ENCODE assay signal across 1 cellular context in the genomic region with DNA sequence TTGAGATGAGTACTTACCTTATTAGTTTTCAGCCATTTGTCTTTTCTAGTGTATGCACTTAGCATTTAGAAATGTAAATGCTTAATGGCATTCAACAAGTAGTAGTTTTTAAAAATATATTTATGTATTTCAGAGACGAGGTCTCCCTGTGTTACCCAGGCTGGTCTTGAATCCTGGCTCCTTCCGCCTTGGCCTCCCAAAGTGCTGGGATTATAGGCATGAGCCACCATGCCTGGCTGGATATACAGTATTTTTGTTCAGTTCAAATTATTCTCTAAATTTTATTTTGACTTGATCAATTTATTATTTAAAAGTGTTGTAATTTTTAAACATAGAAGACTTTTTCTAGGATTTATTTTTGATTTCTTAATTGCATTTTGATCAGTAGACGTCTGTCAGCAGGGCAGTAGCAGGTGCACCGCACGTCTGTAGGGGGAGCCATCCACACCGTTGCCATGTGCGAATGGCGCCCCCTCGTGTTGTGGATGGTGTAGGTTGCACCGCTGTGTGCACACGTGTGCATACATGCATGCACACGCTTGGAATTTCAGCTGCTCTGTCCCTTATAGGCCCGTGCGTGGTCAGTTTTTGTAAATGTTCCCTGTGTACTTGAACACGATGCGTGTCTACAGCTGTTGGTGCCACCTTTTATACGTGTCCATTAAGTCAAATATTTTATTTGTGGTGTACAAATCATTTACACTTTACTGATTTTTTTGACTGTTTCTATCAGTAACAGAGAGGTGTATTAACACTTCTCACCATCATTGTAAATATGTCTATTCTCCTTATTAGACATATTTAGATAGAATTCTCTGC.
TF ChIP-seq lines count a peak whose summit lies in the region.

No MANE protein-coding gene starts in this region.

TF ChIP-seq in HepG2, 621 proteins besides CTCF, POLR2A, EP300 and RAD21 (continued from another document and continues in another):
- no peak for TF ChIP-seq NCOR1 (IDR thresholded peaks at IDR 0.05; ENCODE audit: borderline replicate concordance, low read length)
- 0 out of 2 replicates have a peak, but pooled peaks have one; percentile 42 for TF ChIP-seq KLF6 (CRISPR knock-in tag; IDR thresholded peaks at IDR 0.05)
- peak; percentile 62; the same call in 1 of the 2 replicates for TF ChIP-seq ZNF709 (CRISPR knock-in tag; IDR thresholded peaks at IDR 0.05)
- TF ChIP-seq CC2D1A (CRISPR knock-in tag; IDR thresholded peaks at IDR 0.05): no peak
- peak; percentile 24; the same call in 1 of the 2 replicates for TF ChIP-seq ZFY (CRISPR knock-in tag; IDR thresholded peaks at IDR 0.05)
- TF ChIP-seq DMAP1 (CRISPR knock-in tag; IDR thresholded peaks at IDR 0.05): peak; percentile 92
- TF ChIP-seq ZNF510 (CRISPR knock-in tag; IDR thresholded peaks at IDR 0.05; ENCODE audit: low read depth): peak; percentile 79; the same call in 1 of the 2 replicates
- TF ChIP-seq BRD4 (CRISPR knock-in tag; IDR thresholded peaks at IDR 0.05): no peak
- TF ChIP-seq SSRP1 (CRISPR knock-in tag; IDR thresholded peaks at IDR 0.05): peak; percentile 95
- peak; percentile 75; the same call in 1 of the 2 replicates for TF ChIP-seq XBP1 (CRISPR knock-in tag; IDR thresholded peaks at IDR 0.05)
- no peak for TF ChIP-seq ZNF672 (CRISPR knock-in tag; IDR thresholded peaks at IDR 0.05)
- TF ChIP-seq PRPF4 (IDR thresholded peaks at IDR 0.05; ENCODE audit: low read depth, low read length, poor library complexity, severe bottlenecking): no peak
- peak; percentile 48; the same call in 1 of the 2 replicates for TF ChIP-seq ZBTB7A (CRISPR knock-in tag; IDR thresholded peaks at IDR 0.05)
- no peak for TF ChIP-seq PLRG1 (conservative IDR thresholded peaks at IDR 0.05)
- TF ChIP-seq, protein P1, sequence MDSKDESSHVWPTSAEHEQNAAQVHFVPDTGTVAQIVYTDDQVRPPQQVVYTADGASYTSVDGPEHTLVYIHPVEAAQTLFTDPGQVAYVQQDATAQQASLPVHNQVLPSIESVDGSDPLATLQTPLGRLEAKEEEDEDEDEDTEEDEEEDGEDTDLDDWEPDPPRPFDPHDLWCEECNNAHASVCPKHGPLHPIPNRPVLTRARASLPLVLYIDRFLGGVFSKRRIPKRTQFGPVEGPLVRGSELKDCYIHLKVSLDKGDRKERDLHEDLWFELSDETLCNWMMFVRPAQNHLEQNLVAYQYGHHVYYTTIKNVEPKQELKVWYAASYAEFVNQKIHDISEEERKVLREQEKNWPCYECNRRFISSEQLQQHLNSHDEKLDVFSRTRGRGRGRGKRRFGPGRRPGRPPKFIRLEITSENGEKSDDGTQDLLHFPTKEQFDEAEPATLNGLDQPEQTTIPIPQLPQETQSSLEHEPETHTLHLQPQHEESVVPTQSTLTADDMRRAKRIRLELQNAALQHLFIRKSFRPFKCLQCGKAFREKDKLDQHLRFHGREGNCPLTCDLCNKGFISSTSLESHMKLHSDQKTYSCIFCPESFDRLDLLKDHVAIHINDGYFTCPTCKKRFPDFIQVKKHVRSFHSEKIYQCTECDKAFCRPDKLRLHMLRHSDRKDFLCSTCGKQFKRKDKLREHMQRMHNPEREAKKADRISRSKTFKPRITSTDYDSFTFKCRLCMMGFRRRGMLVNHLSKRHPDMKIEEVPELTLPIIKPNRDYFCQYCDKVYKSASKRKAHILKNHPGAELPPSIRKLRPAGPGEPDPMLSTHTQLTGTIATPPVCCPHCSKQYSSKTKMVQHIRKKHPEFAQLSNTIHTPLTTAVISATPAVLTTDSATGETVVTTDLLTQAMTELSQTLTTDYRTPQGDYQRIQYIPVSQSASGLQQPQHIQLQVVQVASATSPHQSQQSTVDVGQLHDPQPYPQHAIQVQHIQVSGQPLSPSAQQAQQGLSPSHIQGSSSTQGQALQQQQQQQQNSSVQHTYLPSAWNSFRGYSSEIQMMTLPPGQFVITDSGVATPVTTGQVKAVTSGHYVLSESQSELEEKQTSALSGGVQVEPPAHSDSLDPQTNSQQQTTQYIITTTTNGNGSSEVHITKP (CRISPR knock-in tag; IDR thresholded peaks at IDR 0.05; ENCODE audit: low read depth): no peak
- no peak for TF ChIP-seq GZF1 (CRISPR knock-in tag; IDR thresholded peaks at IDR 0.05)
- no peak for TF ChIP-seq ZNF260 (CRISPR knock-in tag; IDR thresholded peaks at IDR 0.05; ENCODE audit: borderline replicate concordance, low read depth)
- no peak for TF ChIP-seq ZNF737 (CRISPR knock-in tag; IDR thresholded peaks at IDR 0.05; ENCODE audit: borderline replicate concordance)
- no peak for TF ChIP-seq SYNCRIP (IDR thresholded peaks at IDR 0.05; ENCODE audit: insufficient read depth, low read depth, low read length)
- no peak; the same call in 1 of the 2 replicates for TF ChIP-seq TOE1 (CRISPR knock-in tag; IDR thresholded peaks at IDR 0.05)
- peak; percentile 50; the same call in 1 of the 2 replicates for TF ChIP-seq ZNF143 (CRISPR knock-in tag; IDR thresholded peaks at IDR 0.05)
- TF ChIP-seq, protein P2, sequence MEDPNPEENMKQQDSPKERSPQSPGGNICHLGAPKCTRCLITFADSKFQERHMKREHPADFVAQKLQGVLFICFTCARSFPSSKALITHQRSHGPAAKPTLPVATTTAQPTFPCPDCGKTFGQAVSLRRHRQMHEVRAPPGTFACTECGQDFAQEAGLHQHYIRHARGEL (CRISPR knock-in tag; IDR thresholded peaks at IDR 0.05): no peak
- TF ChIP-seq MAFK (conservative IDR thresholded peaks at IDR 0.05 in 1 of 2, IDR thresholded peaks at IDR 0.05 in 1 of 2; ENCODE audit: low read length in 2 of 2): no peak
- TF ChIP-seq SKI (IDR thresholded peaks at IDR 0.05; ENCODE audit: partially characterized antibody): peak; percentile 50
- no peak for TF ChIP-seq SMARCE1 (IDR thresholded peaks at IDR 0.05; ENCODE audit: borderline replicate concordance)
- TF ChIP-seq FOXP1 (IDR thresholded peaks at IDR 0.05): no peak
- TF ChIP-seq FOXP1 (CRISPR knock-in tag; IDR thresholded peaks at IDR 0.05): 0 out of 2 replicates have a peak, but pooled peaks have one; percentile 20
- 0 out of 2 replicates have a peak, but pooled peaks have one; percentile 0 for TF ChIP-seq KDM6A (CRISPR knock-in tag; IDR thresholded peaks at IDR 0.05; ENCODE audit: low read depth)
- no peak for TF ChIP-seq HNF1A (IDR thresholded peaks at IDR 0.05; ENCODE audit: low read depth)
- 0 out of 2 replicates have a peak, but pooled peaks have one; percentile 49 for TF ChIP-seq HNF1A (CRISPR knock-in tag; IDR thresholded peaks at IDR 0.05; ENCODE audit: borderline replicate concordance)
- no peak for TF ChIP-seq PCBP1 (IDR thresholded peaks at IDR 0.05; ENCODE audit: borderline replicate concordance, low read depth, low read length)
- no peak for TF ChIP-seq NFE2 (CRISPR knock-in tag; IDR thresholded peaks at IDR 0.05)
- TF ChIP-seq MLLT10 (CRISPR knock-in tag; IDR thresholded peaks at IDR 0.05): no peak
- TF ChIP-seq KDM3A (CRISPR knock-in tag; IDR thresholded peaks at IDR 0.05; ENCODE audit: low read depth): peak; percentile 91
- no peak for TF ChIP-seq ZBTB21 (CRISPR knock-in tag; IDR thresholded peaks at IDR 0.05)
- TF ChIP-seq ZNF251 (CRISPR knock-in tag; IDR thresholded peaks at IDR 0.05): no peak
- TF ChIP-seq FOXK1 (CRISPR knock-in tag; IDR thresholded peaks at IDR 0.05; ENCODE audit: borderline replicate concordance, low read depth): peak; percentile 74; the same call in 1 of the 2 replicates
- TF ChIP-seq, protein P3, sequence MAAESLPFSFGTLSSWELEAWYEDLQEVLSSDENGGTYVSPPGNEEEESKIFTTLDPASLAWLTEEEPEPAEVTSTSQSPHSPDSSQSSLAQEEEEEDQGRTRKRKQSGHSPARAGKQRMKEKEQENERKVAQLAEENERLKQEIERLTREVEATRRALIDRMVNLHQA (CRISPR knock-in tag; IDR thresholded peaks at IDR 0.05): no peak
- TF ChIP-seq ZNF781 (CRISPR knock-in tag; IDR thresholded peaks at IDR 0.05; ENCODE audit: borderline replicate concordance, not compliant biosample characterization): peak; percentile 87
- no peak for TF ChIP-seq AHDC1 (CRISPR knock-in tag; IDR thresholded peaks at IDR 0.05; ENCODE audit: borderline replicate concordance)
- peak; percentile 96 for TF ChIP-seq ZNF331 (CRISPR knock-in tag; IDR thresholded peaks at IDR 0.05)
